ENCODE assay signal across 9 cellular contexts in genomic region chr17:40307001-40307690, GRCh38. TPM values are rescaled to one million over a fixed set of nuclear protein-coding genes. Genes with fewer than 3 reads are reported as not detected.
DNase-seq lines count a peak whose midpoint lies in the region; TF ChIP-seq lines count a peak whose summit lies in the region.
"Had no signal": no experiment of that assay in that cellular context is flagged by ENCODE, and none has a peak within 500 bp of the region (broad histone marks: within the 10 kb centered on the region; RNA-seq: fewer than 3 reads in every experiment).

No MANE protein-coding gene starts in this region.

- H3K9me3 Mint-ChIP-seq in MCF 10A (ENCODE audit: unreplicated experiment), result no peaks in the 10 kb centered on the region

- H3K4me3 Mint-ChIP-seq in MCF 10A (ENCODE audit: unreplicated experiment), result no peak overlapping the region

- POLR2A ChIA-PET in OCI-LY7 (lab: Charles Lee), result interaction anchor here (0.6 to 1.6 kb wide), 5 partner anchors 9 to 170 kb away, joined by 3 to 6 read pairs (median 3); no protein-coding TSS in a partner anchor
- POLR2A ChIA-PET in MCF 10A (lab: Yijun Ruan, JAX), result interaction anchor here (0.6 to 2.0 kb wide), 7 partner anchors 10 to 178 kb away, joined by 3 to 11 read pairs (median 3); no protein-coding TSS in a partner anchor

- H3K36me3 Mint-ChIP-seq in MCF 10A (ENCODE audit: insufficient read depth, unreplicated experiment), result no peaks in the 10 kb centered on the region

- H3K27me3 ChIP-seq in SJSA1 (replicated peaks), result no peaks in the 10 kb centered on the region
- H3K27me3 ChIP-seq in smooth muscle cell (ENCODE audit: low read depth), result no peaks in the 10 kb centered on the region
- H3K27me3 ChIP-seq: pancreas had no signal

- H3K4me3 ChIP-seq in SJSA1 (no peak overlapping the region), fibroblast of villous mesenchyme (ENCODE audit: low read depth, low read length) (peak overlapping the region; percentile 7), smooth muscle cell (peak overlapping the region; percentile 14), OCI-LY7 (ENCODE audit: low read depth, low read length, poor library complexity, severe bottlenecking) (no peak overlapping the region)
- H3K4me3 ChIP-seq: pancreas had no signal

- peak overlapping the region; percentile 42 for H3K9ac ChIP-seq in smooth muscle cell (ENCODE audit: low read depth)

- no peaks in the 10 kb centered on the region for H3K9me2 ChIP-seq in OCI-LY7 (ENCODE audit: insufficient read depth, low read length)

- H3F3A ChIP-seq in smooth muscle cell (ENCODE audit: low read depth), result peaks cover 31% of the 10 kb centered on the region

- peaks cover 7% of the 10 kb centered on the region for H4K20me1 ChIP-seq in smooth muscle cell (ENCODE audit: low read depth)
- peaks cover 13% of the 10 kb centered on the region; the same call in 1 of the 2 replicates for H4K20me1 ChIP-seq in OCI-LY7 (ENCODE audit: insufficient read depth, low read length)

- H3K27me3 Mint-ChIP-seq in MCF 10A (ENCODE audit: insufficient read depth, unreplicated experiment), result no peaks in the 10 kb centered on the region

- peak overlapping the region; percentile 53 for H3K27ac ChIP-seq in SJSA1
- peak overlapping the region; percentile 78 for H3K27ac ChIP-seq in smooth muscle cell (ENCODE audit: low read depth)
- no peak overlapping the region for H3K27ac ChIP-seq in OCI-LY7 (ENCODE audit: low read depth, low read length, poor library complexity, severe bottlenecking)
- H3K27ac ChIP-seq: pancreas had no signal

- intact Hi-C loops in OCI-LY7 (cut with micrococcal nuclease; ENCODE audit: unreplicated experiment), result no loop called here
- intact Hi-C loops in MCF 10A (cut with micrococcal nuclease), result no loop called here

- H3K4me2 ChIP-seq in smooth muscle cell, result peak overlapping the region; percentile 80
- H3K4me2 ChIP-seq in OCI-LY7 (ENCODE audit: low read length), result no peak overlapping the region

- peaks cover 14% of the 10 kb centered on the region for H3K36me3 ChIP-seq in SJSA1
- no peaks in the 10 kb centered on the region for H3K36me3 ChIP-seq in smooth muscle cell (ENCODE audit: low read depth)
- H3K36me3 ChIP-seq in OCI-LY7 (ENCODE audit: insufficient read depth, low read length), result peaks cover 33% of the 10 kb centered on the region
- H3K36me3 ChIP-seq: pancreas had no signal

- H3K27ac Mint-ChIP-seq in MCF 10A (ENCODE audit: low read depth, unreplicated experiment), result no peak overlapping the region

- H3K4me1 Mint-ChIP-seq in MCF 10A (ENCODE audit: insufficient read depth, unreplicated experiment), result peaks cover 28% of the 10 kb centered on the region

- BruUV-seq in OCI-LY7 (replicated peaks; lab: Mats Ljungman, UMichigan) (no TSS peak), MCF 10A (replicated peaks; lab: Mats Ljungman, UMichigan) (no TSS peak)

- H3K4me1 ChIP-seq in SJSA1 (replicated peaks) (peaks cover 94% of the 10 kb centered on the region), smooth muscle cell (ENCODE audit: low read depth) (peaks cover 55% of the 10 kb centered on the region), OCI-LY7 (ENCODE audit: insufficient read depth, low read length, poor library complexity, severe bottlenecking) (peaks cover 25% of the 10 kb centered on the region)

- TF ChIP-seq CTCF in fibroblast of villous mesenchyme (IDR thresholded peaks at IDR 0.05; ENCODE audit: insufficient read depth, low read depth, low read length) (no peak), smooth muscle cell (IDR thresholded peaks at IDR 0.05; ENCODE audit: borderline replicate concordance, insufficient read depth, poor library complexity, severe bottlenecking) (no peak), OCI-LY7 (conservative IDR thresholded peaks at IDR 0.05; ENCODE audit: low read length) (no peak), MCF 10A (IDR thresholded peaks at IDR 0.05; ENCODE audit: unreplicated experiment) (no peak)

- H3K9me3 ChIP-seq in SJSA1 (replicated peaks) (no peaks in the 10 kb centered on the region), smooth muscle cell (replicated peaks; ENCODE audit: low read depth) (no peaks in the 10 kb centered on the region), OCI-LY7 (ENCODE audit: low read length) (no peaks in the 10 kb centered on the region)
- H3K9me3 ChIP-seq: pancreas had no signal

- peaks cover 14% of the 10 kb centered on the region for H3K79me2 ChIP-seq in smooth muscle cell (ENCODE audit: low read depth)
- no peaks in the 10 kb centered on the region for H3K79me2 ChIP-seq in OCI-LY7 (ENCODE audit: insufficient read depth, low read depth, low read length)

- WGBS in smooth muscle cell (ENCODE audit: low lambda C conversion rate), result 10% methylated on average over 10 of the region's 10 CpGs

- DNase-seq in NCI-H1417 (lab: John Stamatoyannopoulos, UW) (peak in 2 of 3 experiments; percentile 54 to 66), NCI-H1417 treated with DMSO at 0.1 percent for 48 hours (lab: John Stamatoyannopoulos, UW) (no peak), SJSA1 (ENCODE audit: low read depth in 1 of 2, low spot score in 2 of 2) (peak; percentile 69 to 85), fibroblast of villous mesenchyme (ENCODE audit: low read depth) (peak; percentile 93), smooth muscle cell (lab: John Stamatoyannopoulos, UW; ENCODE audit: unreplicated experiment) (no peak), HCEC 1CT (no peak), OCI-LY7 (ENCODE audit: low spot score) (no peak), MCF 10A (ENCODE audit: unreplicated experiment) (no peak)

- H2AFZ ChIP-seq in smooth muscle cell (ENCODE audit: low read depth) (no peak overlapping the region), OCI-LY7 (ENCODE audit: low read length) (no peak overlapping the region)

- CTCF ChIA-PET in OCI-LY7 (lab: Charles Lee; ENCODE audit: unreplicated experiment) (interaction anchor here (1.0 to 1.3 kb wide), 4 partner anchors 10 to 116 kb away, joined by 3 to 9 read pairs (median 4); no protein-coding TSS in a partner anchor), MCF 10A (lab: Yijun Ruan, JAX) (interaction anchor here (0.6 to 19.0 kb wide), 9 partner anchors 9 to 253 kb away, joined by 3 to 396 read pairs (median 5); partner anchors contain the start of genes GJD3 and TOP2A)

RNA-seq across cellular contexts. Expression of gene RARA, which starts 1.8 kb away (rescaled TPM):
- 30.7 and 38.5 TPM in 2 replicates for total RNA-seq in SJSA1 (2014; rRNA removed; shearing (Covaris generic))
- 20.3 and 23.5 TPM in 2 replicates for total RNA-seq in fibroblast of villous mesenchyme
- total RNA-seq in smooth muscle cell, result 13.6 and 22.5 TPM in 2 replicates
- 21.6 and 22.1 TPM in 2 replicates for polyA plus RNA-seq in smooth muscle cell
- 3.1 and 5.7 TPM in 2 replicates for total RNA-seq in OCI-LY7 (2014; rRNA removed; shearing (Covaris generic))
- total RNA-seq in OCI-LY7 (2022), result 8.0 and 8.6 TPM in 2 replicates
- 12.2 and 12.6 TPM in 2 replicates for total RNA-seq in MCF 10A (2022)

RNA-seq across cellular contexts. Expression of gene CDC6, which starts 19.5 kb away (rescaled TPM):
- 95.8 and 97.8 TPM in 2 replicates for total RNA-seq in SJSA1 (2014; rRNA removed; shearing (Covaris generic))
- total RNA-seq in fibroblast of villous mesenchyme (19.0 and 28.5 TPM in 2 replicates), smooth muscle cell (10.4 and 15.1 TPM in 2 replicates), OCI-LY7 (2022) (132 and 156 TPM in 2 replicates), MCF 10A (2022) (70.0 and 96.8 TPM in 2 replicates)
- 5.2 and 5.5 TPM in 2 replicates for polyA plus RNA-seq in smooth muscle cell
- total RNA-seq in OCI-LY7 (2014; rRNA removed; shearing (Covaris generic)), result 72.3 and 75.2 TPM in 2 replicates

RNA-seq across cellular contexts. Expression of gene GJD3, which starts 57.4 kb away (rescaled TPM):
- total RNA-seq in SJSA1 (2014; rRNA removed; shearing (Covaris generic)), result not detected in 2 replicates
- total RNA-seq in fibroblast of villous mesenchyme (2.2 and 2.9 TPM in 2 replicates), smooth muscle cell (not detected in 2 replicates), OCI-LY7 (2022) (not detected in 2 replicates), MCF 10A (2022) (not detected in 2 replicates)
- 0.27 and 0.30 TPM in 2 replicates for polyA plus RNA-seq in smooth muscle cell
- total RNA-seq in OCI-LY7 (2014; rRNA removed; shearing (Covaris generic)), result not detected in 2 replicates

Comparison
In these comparisons a context has a peak if more than half of its experiments do, and no peak if none do; other contexts are left out.
1. DNase-seq: peak in NCI-H1417 (2 of 3), SJSA1 (2 of 2) and fibroblast of villous mesenchyme (single experiment); none in NCI-H1417 treated with DMSO at 0.1 percent for 48 hours (single experiment), smooth muscle cell (single experiment), HCEC 1CT (single experiment), OCI-LY7 (single experiment) and MCF 10A (single experiment).
2. H3K4me3 ChIP-seq: peak in fibroblast of villous mesenchyme (single experiment) and smooth muscle cell (single experiment); none in SJSA1 (single experiment) and OCI-LY7 (single experiment).